In genomic region chr17:48388955-48389764, GRCh38 we compare ENCODE assay signal across 23 cellular contexts. TPM values are rescaled to one million over a fixed set of nuclear protein-coding genes. Genes with fewer than 3 reads are reported as not detected.
DNase-seq lines count a peak whose midpoint lies in the region; ATAC-seq and TF ChIP-seq lines count a peak whose summit lies in the region.
"Had no signal": no experiment of that assay in that cellular context is flagged by ENCODE, and none has a peak within 500 bp of the region (broad histone marks: within the 10 kb centered on the region; RNA-seq: fewer than 3 reads in every experiment).

No MANE protein-coding gene starts in this region.

- POLR2A ChIA-PET in CD4-positive, alpha-beta T cell (lab: Charles Lee): interaction anchor here (1.0 kb wide), 1 partner anchor 68 kb away, joined by 4 read pairs; no protein-coding TSS in a partner anchor
- POLR2A ChIA-PET in CD8-positive, alpha-beta memory T cell (lab: Charles Lee): no interaction called here

- ATAC-seq in CD4-positive, alpha-beta T cell (ENCODE audit: poor library complexity): no peak
- ATAC-seq in T-helper 17 cell (no peak), sciatic nerve (no peak), body of pancreas (no peak)
- ATAC-seq: HepG2, PC-3 had no signal

- peaks cover 5% of the 10 kb centered on the region for H3K4me1 ChIP-seq in CD8-positive, alpha-beta memory T cell (ENCODE audit: insufficient read depth, low read length)
- no peaks in the 10 kb centered on the region for H3K4me1 ChIP-seq in body of pancreas
- no peaks in the 10 kb centered on the region for H3K4me1 ChIP-seq in colonic mucosa
- H3K4me1 ChIP-seq: BE2C, SJSA1 had no signal

- H3K9me3 Mint-ChIP-seq in CD4-positive, alpha-beta T cell: no peaks in the 10 kb centered on the region
- H3K9me3 Mint-ChIP-seq in CD8-positive, alpha-beta memory T cell: no peaks in the 10 kb centered on the region
- H3K9me3 Mint-ChIP-seq: CD14-positive monocyte had no signal

- intact Hi-C loops in CD4-positive, alpha-beta T cell (cut with DNase I, micrococcal nuclease): loop anchor here in 1 of 2 experiments (5.0 kb wide), 1 partner anchor 68 kb away; no protein-coding TSS in a partner anchor
- intact Hi-C loops in sciatic nerve (cut with DNase I) (no loop called here), body of pancreas (cut with DNase I) (no loop called here), colonic mucosa (cut with DNase I) (no loop called here)

- no peaks in the 10 kb centered on the region for H3K36me3 ChIP-seq in CD8-positive, alpha-beta memory T cell (ENCODE audit: insufficient read depth, low read length)
- H3K36me3 ChIP-seq in body of pancreas (replicated peaks in 1 of 2; ENCODE audit: insufficient read depth in 1 of 2, low read depth in 2 of 2) (no peaks in the 10 kb centered on the region), colonic mucosa (no peaks in the 10 kb centered on the region)
- H3K36me3 ChIP-seq: BE2C, SJSA1 had no signal

- no peak for TF ChIP-seq CTCF in CD4-positive, alpha-beta T cell (IDR thresholded peaks at IDR 0.05)
- TF ChIP-seq CTCF in body of pancreas (IDR thresholded peaks at IDR 0.05): no peak
- no peak for TF ChIP-seq CTCF in colonic mucosa (IDR thresholded peaks at IDR 0.05)

- 76 to 85% methylated on average over 5 of the region's 5 CpGs for WGBS in body of pancreas, 2 donors

- no peak overlapping the region for H3K27ac ChIP-seq in CD4-positive, alpha-beta T cell (ENCODE audit: low read depth, low read length)
- no peak overlapping the region for H3K27ac ChIP-seq in CD8-positive, alpha-beta memory T cell (ENCODE audit: low read depth, low read length)
- H3K27ac ChIP-seq in body of pancreas: no peak overlapping the region
- no peak overlapping the region for H3K27ac ChIP-seq in colonic mucosa
- H3K27ac ChIP-seq: SJSA1 had no signal

- TF ChIP-seq POLR2A in body of pancreas (IDR thresholded peaks at IDR 0.05): no peak

- no peaks in the 10 kb centered on the region for H3K9me3 ChIP-seq in CD4-positive, alpha-beta T cell (ENCODE audit: control insufficient read depth, low read length)
- H3K9me3 ChIP-seq in CD8-positive, alpha-beta memory T cell (ENCODE audit: low read length): no peaks in the 10 kb centered on the region
- no peaks in the 10 kb centered on the region for H3K9me3 ChIP-seq in T-helper 17 cell (ENCODE audit: control insufficient read depth, low read length, poor library complexity, severe bottlenecking)
- H3K9me3 ChIP-seq in body of pancreas: no peaks in the 10 kb centered on the region
- H3K9me3 ChIP-seq in colonic mucosa: no peaks in the 10 kb centered on the region
- H3K9me3 ChIP-seq: BE2C, SJSA1 had no signal

- peaks cover 87% of the 10 kb centered on the region for H3K36me3 Mint-ChIP-seq in CD4-positive, alpha-beta T cell (ENCODE audit: low read depth)
- peaks cover 0 to 69% (median 23%) of the 10 kb centered on the region in 3 donors for H3K36me3 Mint-ChIP-seq in CD8-positive, alpha-beta memory T cell
- H3K36me3 Mint-ChIP-seq in T-helper 17 cell (ENCODE audit: low read depth): peaks cover 9% of the 10 kb centered on the region
- H3K36me3 Mint-ChIP-seq: CD14-positive monocyte had no signal

- DNase-seq in CD4-positive, alpha-beta T cell: no peak
- DNase-seq in CD8-positive, alpha-beta memory T cell: no peak
- DNase-seq in T-helper 17 cell (no peak), islet precursor cell (peak; percentile 33), sciatic nerve (ENCODE audit: low spot score) (no peak), body of pancreas (no peak), colonic mucosa (no peak)
- DNase-seq: BE2C; Karpas-422; NCI-H1092; NCI-H1417 treated with DMSO at 0.1 percent for 48 hours; NCI-H1694 treated with DMSO at 0.1 percent for 48 hours; NCI-H2081; NCI-H446; NCI-H524 treated with DMSO at 0.1 percent for 48 hours; NCI-H82; NK-92 treated with Interleukin-12 subunit alpha and Interleukin-12 subunit beta, amount 100 ng/mL, for 24 hours; PC-3; Right ventricle myocardium superior had no signal

- no peaks in the 10 kb centered on the region for H3K27me3 Mint-ChIP-seq in CD4-positive, alpha-beta T cell
- H3K27me3 Mint-ChIP-seq in CD8-positive, alpha-beta memory T cell: no peaks in the 10 kb centered on the region
- H3K27me3 Mint-ChIP-seq in T-helper 17 cell: no peaks in the 10 kb centered on the region

- peaks cover 68% of the 10 kb centered on the region for H3K4me1 Mint-ChIP-seq in CD4-positive, alpha-beta T cell (ENCODE audit: low read depth)
- H3K4me1 Mint-ChIP-seq in CD8-positive, alpha-beta memory T cell: peaks cover 55 to 85% (median 77%) of the 10 kb centered on the region in 3 donors
- peaks cover 27% of the 10 kb centered on the region for H3K4me1 Mint-ChIP-seq in T-helper 17 cell
- H3K4me1 Mint-ChIP-seq: CD14-positive monocyte had no signal

- H3K9ac ChIP-seq in colonic mucosa (ENCODE audit: low read depth in 2 of 2, low read length in 2 of 2): no peak overlapping the region

- no peak overlapping the region for H3K4me3 ChIP-seq in CD8-positive, alpha-beta memory T cell (ENCODE audit: low read length)
- H3K4me3 ChIP-seq in body of pancreas: no peak overlapping the region
- H3K4me3 ChIP-seq in colonic mucosa: no peak overlapping the region
- H3K4me3 ChIP-seq: SJSA1 had no signal

- CTCF ChIA-PET in CD4-positive, alpha-beta T cell (lab: Charles Lee): interaction anchor here (1.3 kb wide), 1 partner anchor 68 kb away, joined by 6 read pairs; no protein-coding TSS in a partner anchor
- CTCF ChIA-PET in CD8-positive, alpha-beta memory T cell (lab: Charles Lee): interaction anchor here (1.2 kb wide), 1 partner anchor 68 kb away, joined by 3 read pairs; no protein-coding TSS in a partner anchor

- H3K4me3 Mint-ChIP-seq in CD4-positive, alpha-beta T cell: no peak overlapping the region
- no peak overlapping the region for H3K4me3 Mint-ChIP-seq in CD8-positive, alpha-beta memory T cell
- H3K4me3 Mint-ChIP-seq in T-helper 17 cell: no peak overlapping the region

- H3K27me3 ChIP-seq in CD4-positive, alpha-beta T cell (ENCODE audit: control insufficient read depth, insufficient read depth, low read length): no peaks in the 10 kb centered on the region
- no peaks in the 10 kb centered on the region for H3K27me3 ChIP-seq in CD8-positive, alpha-beta memory T cell (ENCODE audit: insufficient read depth, low read length, poor library complexity, severe bottlenecking)
- H3K27me3 ChIP-seq in body of pancreas: no peaks in the 10 kb centered on the region
- no peaks in the 10 kb centered on the region for H3K27me3 ChIP-seq in colonic mucosa

- H3K27ac Mint-ChIP-seq in CD4-positive, alpha-beta T cell: peak overlapping the region; percentile 51
- H3K27ac Mint-ChIP-seq in CD8-positive, alpha-beta memory T cell: peak overlapping the region in 6 of 8 donors; percentile 9 to 81 (median 46)
- peak overlapping the region; percentile 29 for H3K27ac Mint-ChIP-seq in T-helper 17 cell
- H3K27ac Mint-ChIP-seq: CD14-positive monocyte had no signal

RNA-seq across cellular contexts. Expression of gene SKAP1, which starts 40.9 kb away (rescaled TPM):
- total RNA-seq in CD4-positive, alpha-beta T cell: 10 to 100 TPM; 92.0 to 95.1 TPM
- total RNA-seq in CD8-positive, alpha-beta memory T cell: 10 to 100 TPM; 50.5 to 56.0 TPM
- polyA plus RNA-seq in CD8-positive, alpha-beta memory T cell: 264 TPM
- 100 to 1,000 TPM; 136 to 138 TPM for total RNA-seq in T-helper 17 cell
- total RNA-seq in sciatic nerve: 7.4 TPM
- total RNA-seq in body of pancreas: 1 to 10 TPM in 1 of 2 donors, under 1 TPM in 1; 0.78 to 4.0 TPM
- 1 to 10 TPM; 1.2 to 2.1 TPM for total RNA-seq in colonic mucosa
- total RNA-seq: HepG2, PC-3, RPMI7951 had no signal
